In the genomic region with DNA sequence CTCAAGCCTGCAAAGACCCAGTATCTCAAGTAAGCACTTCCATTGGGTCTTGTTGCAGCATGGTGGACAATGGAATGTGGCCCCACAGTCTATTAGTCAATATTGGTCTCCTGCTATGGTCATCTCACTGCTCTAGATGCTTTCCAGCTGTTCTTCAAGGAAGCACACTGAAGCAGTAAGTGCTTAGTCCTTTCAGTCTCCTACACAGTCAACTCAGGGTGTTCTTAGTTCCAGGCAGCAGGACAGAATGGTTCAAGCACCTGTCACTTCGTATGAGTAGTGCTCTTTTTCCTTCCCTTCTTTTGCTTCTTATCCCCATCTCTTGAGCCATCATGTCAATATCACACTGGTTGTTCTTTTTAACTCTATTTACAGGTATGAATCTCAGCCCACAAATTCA, we compare ENCODE assay signal across 8 cellular contexts.
A peak's percentile ranks its signal among the peaks of the same experiment; 100 is the strongest.
DNase-seq lines count a peak whose midpoint lies in the region; ATAC-seq, FAIRE-seq and TF ChIP-seq lines count a peak whose summit lies in the region.
"Not testable (repeated sequence)": the region's sequence is repeated elsewhere in the genome, so short reads cannot be mapped to it uniquely, and the experiment has no call there.

No MANE protein-coding gene starts in this region.

- peaks cover 18% of the 10 kb centered on the region for H3K9me3 Mint-ChIP-seq in activated CD4-positive, alpha-beta T cell treated with anti-CD3 and anti-CD28 coated beads, Interleukin-2, amount 10 ng/mL, durations not matched to agents 24 days and 14 days

- FAIRE-seq in bronchial epithelial cell (lab: Jason Lieb, UNC) = peak; percentile 70

- not testable (repeated sequence) for H3K36me3 ChIP-seq in bronchial epithelial cell (ENCODE audit: control insufficient read depth, insufficient read depth, low read length)

- not testable (repeated sequence) for H3K27me3 Mint-ChIP-seq in activated CD4-positive, alpha-beta T cell treated with anti-CD3 and anti-CD28 coated beads, Interleukin-2, amount 10 ng/mL, durations not matched to agents 24 days and 14 days

- H3K4me3 ChIP-seq in bronchial epithelial cell (ENCODE audit: low read depth, low read length) = not testable (repeated sequence)

- peak overlapping the region; percentile 94 for H3K27ac Mint-ChIP-seq in activated CD4-positive, alpha-beta T cell treated with anti-CD3 and anti-CD28 coated beads, Interleukin-2, amount 10 ng/mL, durations not matched to agents 24 days and 14 days

- H3K27me3 ChIP-seq in bronchial epithelial cell (ENCODE audit: control insufficient read depth, insufficient read depth, low read length) = not testable (repeated sequence)

- DNase-seq in activated CD4-positive, alpha-beta T cell treated with anti-CD3 and anti-CD28 coated beads, Interleukin-2, amount 10 ng/mL, durations not matched to agents 24 days and 14 days; bronchial epithelial cell (ENCODE audit: low read depth): not testable (repeated sequence)

- ATAC-seq in GM18508 (IDR thresholded peaks at IDR 0.05; ENCODE audit: insufficient read depth, unreplicated experiment) (peak; percentile 15), GM19035 (IDR thresholded peaks at IDR 0.05; ENCODE audit: unreplicated experiment) (peak; percentile 31), GM21360 (IDR thresholded peaks at IDR 0.05; ENCODE audit: unreplicated experiment) (peak; percentile 45), HG02571 (IDR thresholded peaks at IDR 0.05; ENCODE audit: unreplicated experiment) (peak; percentile 34), HG02943 (IDR thresholded peaks at IDR 0.05; ENCODE audit: low read depth, unreplicated experiment) (peak; percentile 42), HG03378 (IDR thresholded peaks at IDR 0.05; ENCODE audit: unreplicated experiment) (peak; percentile 21)

- intact Hi-C loops in activated CD4-positive, alpha-beta T cell treated with anti-CD3 and anti-CD28 coated beads, Interleukin-2, amount 10 ng/mL, durations not matched to agents 24 days and 14 days (cut with micrococcal nuclease) = not testable (repeated sequence)

- peaks cover 37% of the 10 kb centered on the region for H3K4me1 Mint-ChIP-seq in activated CD4-positive, alpha-beta T cell treated with anti-CD3 and anti-CD28 coated beads, Interleukin-2, amount 10 ng/mL, durations not matched to agents 24 days and 14 days

- TF ChIP-seq CTCF in bronchial epithelial cell (IDR thresholded peaks at IDR 0.05; ENCODE audit: insufficient read depth, low read length, severe bottlenecking) = not testable (repeated sequence)

- not testable (repeated sequence) for H3K4me3 Mint-ChIP-seq in activated CD4-positive, alpha-beta T cell treated with anti-CD3 and anti-CD28 coated beads, Interleukin-2, amount 10 ng/mL, durations not matched to agents 24 days and 14 days

- H3K36me3 Mint-ChIP-seq in activated CD4-positive, alpha-beta T cell treated with anti-CD3 and anti-CD28 coated beads, Interleukin-2, amount 10 ng/mL, durations not matched to agents 24 days and 14 days (ENCODE audit: low read depth) = not testable (repeated sequence)
